Comparison of ENCODE assay signal across 5 cellular contexts in the genomic region with DNA sequence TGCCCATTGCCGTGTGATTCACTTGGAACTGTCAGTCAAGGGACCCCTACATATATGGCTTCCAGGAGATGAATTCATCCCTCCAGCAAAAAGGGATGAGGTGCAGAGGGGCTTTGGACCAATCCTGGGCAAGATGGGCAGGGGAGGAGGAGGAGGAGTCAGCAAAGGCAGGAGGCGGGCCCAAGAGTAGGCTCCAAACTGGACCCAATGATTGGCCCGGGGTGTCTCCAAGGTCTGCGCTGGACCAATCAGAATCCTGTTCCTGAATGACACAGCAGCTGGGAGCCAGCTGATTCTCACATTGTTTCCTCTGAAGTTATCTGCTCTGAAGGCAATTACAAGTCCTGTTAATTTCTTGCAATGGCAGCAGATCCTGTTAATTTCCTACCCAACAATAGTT. TPM values are rescaled to one million over a fixed set of nuclear protein-coding genes. Genes with fewer than 3 reads are reported as not detected.
"Had no signal": no experiment of that assay in that cellular context is flagged by ENCODE, and none has a peak within 500 bp of the region (broad histone marks: within the 10 kb centered on the region; RNA-seq: fewer than 3 reads in every experiment).

No MANE protein-coding gene starts in this region.

RNA-seq across cellular contexts. Expression of a gene that starts 19.2 kb away (rescaled TPM):
- total RNA-seq: MCF 10A, PC-9, RPMI7951 had no signal

RNA-seq across cellular contexts. Expression of a gene that starts 28.7 kb away (rescaled TPM):
- total RNA-seq: LHCN-M2, MCF 10A, PC-9, RPMI7951, SJCRH30 had no signal

RNA-seq across cellular contexts. Expression of a gene that starts 52.3 kb away (rescaled TPM):
- total RNA-seq: LHCN-M2, MCF 10A, PC-9, RPMI7951 had no signal
